In the genomic region with DNA sequence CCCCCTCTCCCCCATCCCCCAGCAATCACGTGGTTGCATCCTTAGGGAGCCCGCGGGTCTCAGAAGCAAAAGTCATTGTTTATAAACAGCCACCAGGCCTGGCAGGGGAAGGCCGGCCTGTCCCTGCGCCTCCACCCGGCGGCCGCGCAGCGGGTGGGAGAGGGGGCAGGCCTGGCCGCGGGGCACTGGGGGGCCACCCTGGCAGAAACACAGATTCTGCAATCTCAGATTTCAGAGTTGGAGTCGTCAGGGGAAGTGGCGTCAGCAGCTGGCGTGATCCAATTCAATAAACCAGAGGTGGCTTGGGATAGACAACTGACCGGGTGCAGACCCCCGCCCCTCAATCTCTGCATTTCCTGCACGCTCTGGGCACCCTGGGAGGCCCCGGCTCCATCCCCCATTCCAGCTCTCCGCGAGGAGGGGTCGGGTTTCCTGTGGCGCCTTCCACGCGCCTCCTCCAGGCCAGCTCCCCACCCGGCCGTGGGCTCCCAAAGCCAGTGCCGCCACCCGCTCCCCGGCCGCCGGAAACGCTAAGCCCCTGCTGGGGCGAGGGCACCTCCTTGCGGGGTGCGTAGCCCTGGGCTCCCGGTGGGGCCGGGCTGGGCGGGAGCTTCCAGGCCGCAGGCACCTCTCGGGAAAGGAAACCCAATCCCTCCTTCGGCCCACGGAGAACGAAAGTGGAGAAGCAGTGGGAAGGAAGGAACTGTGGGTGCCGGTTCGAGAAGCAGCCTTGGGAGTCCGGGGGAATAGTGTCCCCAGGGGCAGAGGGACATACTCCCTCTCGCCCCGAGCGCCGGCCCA, we compare ENCODE assay signal across 8 cellular contexts. TPM values are rescaled to one million over a fixed set of nuclear protein-coding genes. Genes with fewer than 3 reads are reported as not detected.
DNase-seq lines count a peak whose midpoint lies in the region; ATAC-seq and TF ChIP-seq lines count a peak whose summit lies in the region.

No MANE protein-coding gene starts in this region.

- ATAC-seq in left colon (peak; percentile 30), HG03457 (IDR thresholded peaks at IDR 0.05; ENCODE audit: unreplicated experiment) (no peak)

- H3K36me3 ChIP-seq in stomach smooth muscle (ENCODE audit: control insufficient read depth in 2 of 2, insufficient read depth in 2 of 2, low read length in 2 of 2), result no peaks in the 10 kb centered on the region

- no peaks in the 10 kb centered on the region for H3K9me3 ChIP-seq in stomach smooth muscle (ENCODE audit: control insufficient read depth in 2 of 2, low read length in 2 of 2)

- peak overlapping the region; percentile 68; the same call in 1 of the 2 replicates for H3K4me3 ChIP-seq in GM08714 (ENCODE audit: low read length)
- peak overlapping the region; percentile 87 for H3K4me3 ChIP-seq in stomach smooth muscle (ENCODE audit: low read length in 2 of 2)

- peaks cover 50% of the 10 kb centered on the region for H3K4me1 Mint-ChIP-seq in chondrocyte (ENCODE audit: low read depth)

- peak overlapping the region; percentile 80 for H3K27ac Mint-ChIP-seq in chondrocyte (ENCODE audit: unreplicated experiment)

- intact Hi-C loops in left colon (cut with DNase I, micrococcal nuclease), result no loop called here

- peak overlapping the region; percentile 62 for H3K27ac ChIP-seq in stomach smooth muscle (ENCODE audit: low read length)

- peak overlapping the region; percentile 79 for H3K4me3 Mint-ChIP-seq in chondrocyte (ENCODE audit: unreplicated experiment)

- H3K9ac ChIP-seq in stomach smooth muscle (ENCODE audit: low read length in 2 of 2), result peak overlapping the region; percentile 76 to 80

- TF ChIP-seq CTCF in chondrocyte (IDR thresholded peaks at IDR 0.05), result no peak

- H3K9me3 Mint-ChIP-seq in chondrocyte (ENCODE audit: low read depth), result no peaks in the 10 kb centered on the region

- H3K4me1 ChIP-seq in stomach smooth muscle (ENCODE audit: control insufficient read depth, insufficient read depth, low read length), result peaks cover 37% of the 10 kb centered on the region

- no peaks in the 10 kb centered on the region for H3K27me3 Mint-ChIP-seq in chondrocyte (ENCODE audit: low read depth)

- peak; percentile 46 for DNase-seq in NCI-H2171 (lab: John Stamatoyannopoulos, UW)
- peak; percentile 86 for DNase-seq in chondrocyte (ENCODE audit: low spot score)
- peak; percentile 40 to 50 for DNase-seq in left colon
- DNase-seq in activated CD4-positive, alpha-beta T cell treated with anti-CD3 and anti-CD28 coated beads for 1 hour, result no peak
- no peak for DNase-seq in LoVo (ENCODE audit: low spot score)

- H3K27me3 ChIP-seq in stomach smooth muscle (ENCODE audit: control insufficient read depth in 1 of 2, insufficient read depth in 2 of 2, low read length in 2 of 2), result no peaks in the 10 kb centered on the region

- no peaks in the 10 kb centered on the region for H3K36me3 Mint-ChIP-seq in chondrocyte (ENCODE audit: low read depth)

RNA-seq across cellular contexts. Expression of a gene that starts 1.1 kb away (rescaled TPM):
- total RNA-seq in chondrocyte, result 40.0 to 64.0 TPM (median 63.6 TPM) in 3 replicates
- total RNA-seq in left colon, result 10 to 100 TPM; 34.3 to 37.2 TPM

Comparison
In these comparisons a context has a peak if more than half of its experiments do, and no peak if none do; other contexts are left out.
1. DNase-seq: peak in NCI-H2171 (single experiment), chondrocyte (single experiment) and left colon (2 of 2); none in activated CD4-positive, alpha-beta T cell treated with anti-CD3 and anti-CD28 coated beads for 1 hour (single experiment) and LoVo (single experiment).